7 cellular contexts compared by ENCODE assay signal in the genomic region with DNA sequence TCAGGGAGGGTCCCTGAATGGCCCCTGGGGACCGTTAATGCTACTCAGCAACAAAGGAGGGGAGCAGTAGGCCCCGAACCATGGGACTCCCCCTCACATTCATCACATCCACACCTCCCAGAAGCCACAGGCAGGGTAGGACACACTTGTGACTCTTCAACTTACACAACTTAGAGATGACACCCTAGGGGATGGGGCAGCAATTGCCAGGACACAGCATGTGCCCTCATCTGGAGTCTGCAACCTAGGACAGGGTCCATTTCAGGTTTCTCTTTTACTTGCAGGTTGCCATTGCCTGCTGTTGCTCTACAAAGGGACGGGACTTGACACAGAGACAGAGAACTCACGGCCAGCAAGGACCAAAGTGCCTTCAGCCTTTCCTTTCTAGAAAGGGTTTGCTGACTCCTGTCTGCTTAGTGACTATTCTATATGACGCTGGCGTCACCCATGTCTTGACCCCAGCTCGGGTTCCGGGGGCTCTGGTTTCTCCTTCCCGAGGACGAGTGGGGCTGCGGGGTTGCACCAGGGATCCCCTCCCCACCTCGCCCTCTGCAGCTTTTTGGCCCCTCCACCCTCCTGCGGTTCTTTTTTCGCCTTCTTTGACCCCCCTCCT. TPM values are rescaled to one million over a fixed set of nuclear protein-coding genes. Genes with fewer than 3 reads are reported as not detected.
DNase-seq lines count a peak whose midpoint lies in the region; ATAC-seq and TF ChIP-seq lines count a peak whose summit lies in the region.

No MANE protein-coding gene starts in this region.

- peaks cover 6% of the 10 kb centered on the region for H3K36me3 Mint-ChIP-seq in activated T-cell treated with anti-CD3 and anti-CD28 coated beads, Interleukin-2, amount 50 U/mL, for 4 hours (ENCODE audit: insufficient read depth)

- H3K9ac ChIP-seq in iPS-15b (ENCODE audit: low read depth, low read length) = peak overlapping the region; percentile 60

- peaks cover 16% of the 10 kb centered on the region for H3K4me1 Mint-ChIP-seq in activated T-cell treated with anti-CD3 and anti-CD28 coated beads, Interleukin-2, amount 50 U/mL, for 4 hours (ENCODE audit: low read depth)

- ATAC-seq in HG03460 (IDR thresholded peaks at IDR 0.05; ENCODE audit: unreplicated experiment) = peak; percentile 7
- ATAC-seq in activated T-cell treated with anti-CD3 and anti-CD28 coated beads, Interleukin-2, amount 50 U/mL, for 4 hours = peak; percentile 1 to 4
- no peak for ATAC-seq in GM21381 (IDR thresholded peaks at IDR 0.05; ENCODE audit: unreplicated experiment)

- TF ChIP-seq CTCF in stomach (IDR thresholded peaks at IDR 0.05) = no peak

- H3K36me3 ChIP-seq in iPS-15b (ENCODE audit: control insufficient read depth, insufficient read depth, low read length) (no peaks in the 10 kb centered on the region), stomach (peaks cover 0 to 3% (median 0%) of the 10 kb centered on the region in 4 donors)

- intact Hi-C loops in stomach (cut with DNase I; ENCODE audit: low total_unique reads) = no loop called here

- no peak for TF ChIP-seq POLR2A in stomach (IDR thresholded peaks at IDR 0.05)

- WGBS in stomach, 5 donors = 12 to 16% (median 14%) methylated on average over 13 to 14 of the region's 14 CpGs

- H3K4me3 Mint-ChIP-seq in activated T-cell treated with anti-CD3 and anti-CD28 coated beads, Interleukin-2, amount 50 U/mL, for 4 hours = peak overlapping the region; percentile 82

- H3K27me3 ChIP-seq in iPS-15b (ENCODE audit: control insufficient read depth, insufficient read depth, low read length) (peaks cover 28% of the 10 kb centered on the region), stomach (peaks cover 0 to 5% (median 0%) of the 10 kb centered on the region in 3 donors)

- H3K27me3 Mint-ChIP-seq in activated T-cell treated with anti-CD3 and anti-CD28 coated beads, Interleukin-2, amount 50 U/mL, for 4 hours (ENCODE audit: low read depth) = peaks cover 9% of the 10 kb centered on the region

- no peaks in the 10 kb centered on the region for H3K4me1 ChIP-seq in iPS-15b (ENCODE audit: control insufficient read depth, insufficient read depth, low read length)
- peaks cover 9 to 36% (median 21%) of the 10 kb centered on the region in 4 donors for H3K4me1 ChIP-seq in stomach

- in situ Hi-C loops in G401 (cut with HindIII; ENCODE audit: low sequenced_read_pairs) = no loop called here

- H3K4me3 ChIP-seq in iPS-15b (ENCODE audit: low read depth, low read length) (peak overlapping the region; percentile 66), stomach (peak overlapping the region; percentile 54 to 83 (median 70))

- H3K27ac ChIP-seq in stomach = peak overlapping the region; percentile 62 to 88 (median 79)

- H3K9me3 ChIP-seq in iPS-15b (ENCODE audit: control insufficient read depth, insufficient read depth, low read length) = no peaks in the 10 kb centered on the region
- H3K9me3 ChIP-seq in stomach = no peaks in the 10 kb centered on the region

- no peaks in the 10 kb centered on the region for H3K9me3 Mint-ChIP-seq in activated T-cell treated with anti-CD3 and anti-CD28 coated beads, Interleukin-2, amount 50 U/mL, for 4 hours

- no peak for TF ChIP-seq EP300 in stomach (IDR thresholded peaks at IDR 0.05)

- no peak for DNase-seq in activated T-cell treated with anti-CD3 and anti-CD28 coated beads, Interleukin-2, amount 50 U/mL, for 4 hours
- DNase-seq in stomach (no peak), OCI-M2 (lab: John Stamatoyannopoulos, UW; ENCODE audit: unreplicated experiment) (no peak), G401 (ENCODE audit: low spot score) (no peak)

RNA-seq across cellular contexts. Expression of gene ULBP3, which starts 0.6 kb away (rescaled TPM):
- 1 to 10 TPM in 1 of 3 donors, under 1 TPM in 2; 0.40 to 1.1 (median 0.63) TPM for total RNA-seq in activated T-cell treated with anti-CD3 and anti-CD28 coated beads, Interleukin-2, amount 50 U/mL, for 4 hours
- total RNA-seq in stomach = 1 to 10 TPM in 2 of 5 donors, under 1 TPM in 1, not detected in 2; 0.87 to 4.6 (median 2.0) TPM
- polyA plus RNA-seq in stomach = 1 to 10 TPM in 1 of 3 donors, under 1 TPM in 1, not detected in 1; 0.20 to 1.2 TPM
- total RNA-seq in G401 (2014; rRNA removed; shearing (Covaris generic)) = 0.37 and 2.5 TPM in 2 replicates

RNA-seq across cellular contexts. Expression of gene RAET1L, which starts 42.9 kb away (rescaled TPM):
- total RNA-seq in activated T-cell treated with anti-CD3 and anti-CD28 coated beads, Interleukin-2, amount 50 U/mL, for 4 hours = not detected
- total RNA-seq in stomach = not detected
- polyA plus RNA-seq in stomach = 1 to 10 TPM in 2 of 3 donors, not detected in 1; 1.1 to 5.0 TPM
- not detected in 2 replicates for total RNA-seq in G401 (2014; rRNA removed; shearing (Covaris generic))
